In genomic region chr5:175107865-175108264, GRCh38 we compare ENCODE assay signal across 32 cellular contexts.
"Had no signal": no experiment of that assay in that cellular context is flagged by ENCODE, and none has a peak within 500 bp of the region (broad histone marks: within the 10 kb centered on the region; RNA-seq: fewer than 3 reads in every experiment).

No MANE protein-coding gene starts in this region.

- H3K9me3 ChIP-seq: ascending aorta, breast epithelium had no signal

- ATAC-seq: activated CD4-positive, alpha-beta T cell treated with anti-CD3 and anti-CD28 coated beads for 36 hours; activated CD8-positive, alpha-beta memory T cell treated with anti-CD3 and anti-CD28 coated beads, Interleukin-2, amount 10 ng/mL, durations not matched to agents 7 days and 5 days; activated CD8-positive, alpha-beta T cell treated with anti-CD3 and anti-CD28 coated beads, Interleukin-2, amount 10 ng/mL, durations not matched to agents 7 days and 5 days; activated naive CD4-positive, alpha-beta T cell treated with anti-CD3 and anti-CD28 coated beads, Interleukin-2, amount 50 U/mL, for 72 hours; esophagus mucosa; T-helper 17 cell had no signal

- H3K4me3 Mint-ChIP-seq: activated CD4-positive, alpha-beta memory T cell treated with anti-CD3 and anti-CD28 coated beads for 36 hours; activated CD4-positive, alpha-beta T cell treated with anti-CD3 and anti-CD28 coated beads for 36 hours; activated CD4-positive, alpha-beta T cell treated with anti-CD3 and anti-CD28 coated beads, Interleukin-2, amount 10 ng/mL, durations not matched to agents 24 days and 14 days; activated CD8-positive, alpha-beta memory T cell treated with anti-CD3 and anti-CD28 coated beads, Interleukin-2, amount 10 ng/mL, durations not matched to agents 7 days and 5 days; activated CD8-positive, alpha-beta T cell treated with anti-CD3 and anti-CD28 coated beads, Interleukin-2, amount 10 ng/mL, durations not matched to agents 7 days and 5 days; activated naive CD4-positive, alpha-beta T cell treated with anti-CD3 and anti-CD28 coated beads, Interleukin-2, amount 10 ng/mL, durations not matched to agents 7 days and 5 days; activated naive CD8-positive, alpha-beta T cell treated with anti-CD3 and anti-CD28 coated beads, Interleukin-2, amount 10 ng/mL, durations not matched to agents 7 days and 5 days; activated T-helper 1 cell treated with anti-CD3 and anti-CD28 coated beads, Interleukin-12 subunit alpha, Interleukin-12 subunit beta, Interleukin-2, Interleukin-4 antibody, amounts not matched to agents 30 ng/mL and 10 ng/mL and 1 ng/mL, durations not matched to agents 14 hours and 24 hours and 36 hours; brain; central memory CD8-positive, alpha-beta T cell; dendritic cell treated with granulocyte-macrophage colony-stimulating factor and Interleukin-4, amounts not matched to agents 40 ng/mL and 50 ng/mL, for 4 days; endodermal cell; T-helper 17 cell had no signal

- DNase-seq: activated CD4-positive, alpha-beta memory T cell treated with anti-CD3 and anti-CD28 coated beads for 36 hours; activated CD4-positive, alpha-beta T cell treated with anti-CD3 and anti-CD28 coated beads for 36 hours; activated CD4-positive, alpha-beta T cell treated with anti-CD3 and anti-CD28 coated beads, Interleukin-2, amount 10 ng/mL, durations not matched to agents 24 days and 14 days; activated CD4-positive, CD25-positive, alpha-beta regulatory T cell; activated CD4-positive, CD25-positive, alpha-beta regulatory T cell treated with anti-CD3 and anti-CD28 coated beads, Interleukin-2, amount 50 U/mL, for 72 hours; activated CD8-positive, alpha-beta memory T cell treated with anti-CD3 and anti-CD28 coated beads, Interleukin-2, amount 10 ng/mL, durations not matched to agents 7 days and 5 days; activated CD8-positive, alpha-beta memory T cell treated with anti-CD3 and anti-CD28 coated beads, Interleukin-2, amount 50 U/mL, for 4 hours; activated CD8-positive, alpha-beta T cell treated with anti-CD3 and anti-CD28 coated beads, Interleukin-2, amount 10 ng/mL, durations not matched to agents 7 days and 5 days; activated effector memory CD4-positive, alpha-beta T cell treated with anti-CD3 and anti-CD28 coated beads, Interleukin-2, amount 50 U/mL, for 16 hours; activated naive CD4-positive, alpha-beta T cell; activated naive CD4-positive, alpha-beta T cell treated with anti-CD3 and anti-CD28 coated beads, Interleukin-2, amount 10 ng/mL, durations not matched to agents 7 days and 5 days; activated naive CD8-positive, alpha-beta T cell treated with anti-CD3 and anti-CD28 coated beads, Interleukin-2, amount 10 ng/mL, durations not matched to agents 7 days and 5 days; activated T-cell treated with anti-CD3 and anti-CD28 coated beads, Interleukin-2, amount 50 U/mL, for 1 hour; activated T-cell treated with anti-CD3 and anti-CD28 coated beads, Interleukin-2, amount 50 U/mL, for 48 hours; dorsolateral prefrontal cortex; effector memory CD4-positive, alpha-beta T cell; endodermal cell; foreskin fibroblast; T-helper 1 cell; T-helper 17 cell had no signal

- H3K27ac ChIP-seq: ascending aorta, breast epithelium, cardiac muscle cell, coronary artery, dorsolateral prefrontal cortex had no signal

- H3K36me3 ChIP-seq: ascending aorta, breast epithelium, cardiac muscle cell had no signal

- H3K4me1 Mint-ChIP-seq: activated CD4-positive, alpha-beta T cell treated with anti-CD3 and anti-CD28 coated beads for 36 hours; activated CD4-positive, alpha-beta T cell treated with anti-CD3 and anti-CD28 coated beads, Interleukin-2, amount 10 ng/mL, durations not matched to agents 24 days and 14 days; activated CD8-positive, alpha-beta memory T cell treated with anti-CD3 and anti-CD28 coated beads, Interleukin-2, amount 10 ng/mL, durations not matched to agents 7 days and 5 days; activated naive CD4-positive, alpha-beta T cell treated with anti-CD3 and anti-CD28 coated beads, Interleukin-2, amount 10 ng/mL, durations not matched to agents 7 days and 5 days; activated naive CD8-positive, alpha-beta T cell treated with anti-CD3 and anti-CD28 coated beads, Interleukin-2, amount 10 ng/mL, durations not matched to agents 7 days and 5 days; central memory CD8-positive, alpha-beta T cell; T-helper 17 cell had no signal

- FAIRE-seq: frontal cortex had no signal

- H3K4me1 ChIP-seq: ascending aorta, breast epithelium had no signal

- H3K9me3 Mint-ChIP-seq: activated CD4-positive, alpha-beta T cell treated with anti-CD3 and anti-CD28 coated beads, Interleukin-2, amount 10 ng/mL, durations not matched to agents 24 days and 14 days; central memory CD8-positive, alpha-beta T cell had no signal

- H3K27me3 Mint-ChIP-seq: activated CD4-positive, alpha-beta T cell treated with anti-CD3 and anti-CD28 coated beads, Interleukin-2, amount 10 ng/mL, durations not matched to agents 24 days and 14 days; activated CD8-positive, alpha-beta memory T cell treated with anti-CD3 and anti-CD28 coated beads, Interleukin-2, amount 10 ng/mL, durations not matched to agents 7 days and 5 days; central memory CD8-positive, alpha-beta T cell; T-helper 17 cell had no signal

- H3K4me3 ChIP-seq: ascending aorta, breast epithelium, cardiac muscle cell, coronary artery, dorsolateral prefrontal cortex had no signal

- H3K27ac Mint-ChIP-seq: activated CD4-positive, alpha-beta memory T cell treated with anti-CD3 and anti-CD28 coated beads for 36 hours; activated CD4-positive, alpha-beta T cell treated with anti-CD3 and anti-CD28 coated beads for 36 hours; activated CD4-positive, alpha-beta T cell treated with anti-CD3 and anti-CD28 coated beads, Interleukin-2, amount 10 ng/mL, durations not matched to agents 24 days and 14 days; activated CD8-positive, alpha-beta memory T cell treated with anti-CD3 and anti-CD28 coated beads, Interleukin-2, amount 10 ng/mL, durations not matched to agents 7 days and 5 days; activated CD8-positive, alpha-beta T cell treated with anti-CD3 and anti-CD28 coated beads, Interleukin-2, amount 10 ng/mL, durations not matched to agents 7 days and 5 days; activated naive CD4-positive, alpha-beta T cell treated with anti-CD3 and anti-CD28 coated beads, Interleukin-2, amount 10 ng/mL, durations not matched to agents 7 days and 5 days; activated naive CD4-positive, alpha-beta T cell treated with anti-CD3 and anti-CD28 coated beads, Interleukin-2, amount 50 U/mL, for 72 hours; activated naive CD8-positive, alpha-beta T cell treated with anti-CD3 and anti-CD28 coated beads, Interleukin-2, amount 10 ng/mL, durations not matched to agents 7 days and 5 days; activated T-helper 1 cell treated with anti-CD3 and anti-CD28 coated beads, Interleukin-12 subunit alpha, Interleukin-12 subunit beta, Interleukin-2, Interleukin-4 antibody, amounts not matched to agents 30 ng/mL and 10 ng/mL and 1 ng/mL, durations not matched to agents 14 hours and 24 hours and 36 hours; activated T-helper 2 cell treated with anti-CD3 and anti-CD28 coated beads, Interferon-gamma antibody, Interleukin-2, Interleukin-4, amounts not matched to agents 10 μg/mL and 5 μg/mL and 100 μg/mL, durations not matched to agents 14 hours and 24 hours and 36 hours; brain; dendritic cell treated with granulocyte-macrophage colony-stimulating factor and Interleukin-4, amounts not matched to agents 40 ng/mL and 50 ng/mL, for 4 days; endodermal cell; T-helper 17 cell had no signal

- H3K27me3 ChIP-seq: ascending aorta, breast epithelium, cardiac muscle cell had no signal

- H3K36me3 Mint-ChIP-seq: activated CD8-positive, alpha-beta memory T cell treated with anti-CD3 and anti-CD28 coated beads, Interleukin-2, amount 10 ng/mL, durations not matched to agents 7 days and 5 days; activated naive CD4-positive, alpha-beta T cell treated with anti-CD3 and anti-CD28 coated beads, Interleukin-2, amount 10 ng/mL, durations not matched to agents 7 days and 5 days; activated naive CD4-positive, alpha-beta T cell treated with anti-CD3 and anti-CD28 coated beads, Interleukin-2, amount 50 U/mL, for 72 hours; activated naive CD8-positive, alpha-beta T cell treated with anti-CD3 and anti-CD28 coated beads, Interleukin-2, amount 10 ng/mL, durations not matched to agents 7 days and 5 days; brain had no signal
